ENCODE assay signal across 25 cellular contexts in genomic region chr3:62785384-62785783, GRCh38.
"Had no signal": no experiment of that assay in that cellular context is flagged by ENCODE, and none has a peak within 500 bp of the region (broad histone marks: within the 10 kb centered on the region; RNA-seq: fewer than 3 reads in every experiment).

No MANE protein-coding gene starts in this region.

- H3K4me1 Mint-ChIP-seq: naive thymus-derived CD4-positive, alpha-beta T cell; stimulated activated memory B cell treated with anti-CD40 and anti-IgM and Interleukin-4, amounts not matched to agents 10 μg/mL and 1 μg/mL and 100 μg/mL, for 72 hours had no signal

- H3K4me3 Mint-ChIP-seq: naive thymus-derived CD4-positive, alpha-beta T cell; nephron progenitor cell; stimulated activated memory B cell treated with anti-CD40 and anti-IgM and Interleukin-4, amounts not matched to agents 10 μg/mL and 1 μg/mL and 100 μg/mL, for 72 hours; stimulated activated naive CD8-positive, alpha-beta T cell treated with anti-CD3 and anti-CD28 coated beads, Interleukin-15, Interleukin-2, amounts not matched to agents 100 ng/mL and 50 ng/mL, for 24 hours had no signal

- H3K27ac Mint-ChIP-seq: naive thymus-derived CD4-positive, alpha-beta T cell; nephron progenitor cell; stimulated activated memory B cell treated with anti-CD40 and anti-IgM and Interleukin-4, amounts not matched to agents 10 μg/mL and 1 μg/mL and 100 μg/mL, for 72 hours; stimulated activated naive CD8-positive, alpha-beta T cell treated with anti-CD3 and anti-CD28 coated beads, Interleukin-15, Interleukin-2, amounts not matched to agents 100 ng/mL and 50 ng/mL, for 24 hours had no signal

- H3K36me3 Mint-ChIP-seq: naive thymus-derived CD4-positive, alpha-beta T cell; stimulated activated memory B cell treated with anti-CD40 and anti-IgM and Interleukin-4, amounts not matched to agents 10 μg/mL and 1 μg/mL and 100 μg/mL, for 72 hours had no signal

- H3K27me3 Mint-ChIP-seq: stimulated activated memory B cell treated with anti-CD40 and anti-IgM and Interleukin-4, amounts not matched to agents 10 μg/mL and 1 μg/mL and 100 μg/mL, for 72 hours; stimulated activated naive CD8-positive, alpha-beta T cell treated with anti-CD3 and anti-CD28 coated beads, Interleukin-15, Interleukin-2, amounts not matched to agents 100 ng/mL and 50 ng/mL, for 24 hours had no signal

- H3K36me3 ChIP-seq: gastroesophageal sphincter, right lobe of liver, spleen, tibial artery, upper lobe of left lung, uterus had no signal

- H3K4me3 ChIP-seq: coronary artery, dorsolateral prefrontal cortex, gastroesophageal sphincter, lung, psoas muscle, right lobe of liver, spleen, tibial artery, upper lobe of left lung, uterus had no signal

- DNase-seq: dorsolateral prefrontal cortex; effector CD8-positive, alpha-beta T cell; glutamatergic neuron; kidney; left colon; left ventricle myocardium superior; naive thymus-derived CD4-positive, alpha-beta T cell; nephron progenitor cell; psoas muscle; retina; right lobe of liver; spleen; stimulated activated CD4-positive, alpha-beta T cell treated with anti-CD3 and anti-CD28 coated beads, Interleukin-15, amount 100 ng/mL, for 24 hours; stimulated activated CD4-positive, alpha-beta T cell treated with anti-CD3 and anti-CD28 coated beads, Interleukin-1b, Interleukin-23, amount 100 ng/mL, for 48 hours; stimulated activated CD4-positive, alpha-beta T cell treated with anti-CD3 and anti-CD28 coated beads, Interleukin-4, amount 100 ng/mL, for 24 hours; tibial artery; upper lobe of left lung; uterus had no signal

- ATAC-seq: esophagus mucosa; gastroesophageal sphincter; left colon; left ventricle myocardium superior; naive thymus-derived CD4-positive, alpha-beta T cell; psoas muscle; right lobe of liver; stimulated activated memory B cell treated with anti-CD40 and anti-IgM and Interleukin-4, amounts not matched to agents 10 μg/mL and 1 μg/mL and 100 μg/mL, for 72 hours had no signal

- H3K27ac ChIP-seq: coronary artery, dorsolateral prefrontal cortex, gastroesophageal sphincter, parathyroid adenoma, psoas muscle, right lobe of liver, spleen, tibial artery, upper lobe of left lung, uterus had no signal

- H3K9me3 Mint-ChIP-seq: stimulated activated memory B cell treated with anti-CD40 and anti-IgM and Interleukin-4, amounts not matched to agents 10 μg/mL and 1 μg/mL and 100 μg/mL, for 72 hours; stimulated activated naive CD8-positive, alpha-beta T cell treated with anti-CD3 and anti-CD28 coated beads, Interleukin-15, Interleukin-2, amounts not matched to agents 100 ng/mL and 50 ng/mL, for 24 hours had no signal

- H3K4me1 ChIP-seq: gastroesophageal sphincter, psoas muscle, right lobe of liver, spleen, tibial artery, upper lobe of left lung, uterus had no signal

- H3K27me3 ChIP-seq: dorsolateral prefrontal cortex, gastroesophageal sphincter, right lobe of liver, spleen, tibial artery, upper lobe of left lung, uterus had no signal

- H3K9me3 ChIP-seq: gastroesophageal sphincter, psoas muscle, right lobe of liver, spleen, tibial artery, upper lobe of left lung, uterus had no signal
